ENCODE assay signal across 1 cellular context in genomic region chr1:83931658-83932253, GRCh38.
TF ChIP-seq lines count a peak whose summit lies in the region.

No MANE protein-coding gene starts in this region.

TF ChIP-seq in WTC11, 78 proteins besides CTCF, POLR2A, EP300 and RAD21 (continued from another document):
- no peak for TF ChIP-seq STAT6 (CRISPR knock-in tag; conservative IDR thresholded peaks at IDR 0.05; ENCODE audit: low read depth)
- no peak for TF ChIP-seq ZBTB21 (CRISPR knock-in tag; IDR thresholded peaks at IDR 0.05; ENCODE audit: borderline replicate concordance)
- TF ChIP-seq ZBTB43 (CRISPR knock-in tag; IDR thresholded peaks at IDR 0.05) = no peak
- no peak for TF ChIP-seq IRF1 (CRISPR knock-in tag; IDR thresholded peaks at IDR 0.05)
